ENCODE assay signal across 8 cellular contexts in genomic region chr14:90758959-90759358, GRCh38. TPM values are rescaled to one million over a fixed set of nuclear protein-coding genes. Genes with fewer than 3 reads are reported as not detected.
DNase-seq lines count a peak whose midpoint lies in the region; ATAC-seq, FAIRE-seq and TF ChIP-seq lines count a peak whose summit lies in the region.

No MANE protein-coding gene starts in this region.

- WGBS in mammary epithelial cell (ENCODE audit: low coverage, missing lambda C conversion rate), result 15% methylated on average over 9 of the region's 13 CpGs
- 80% methylated on average over 13 of the region's 13 CpGs for WGBS in HepG2 (ENCODE audit: low lambda C conversion rate)

- CTCF ChIA-PET in mammary epithelial cell (lab: Charles Lee; ENCODE audit: low non-redundant PET) (interaction anchor here (0.6 to 0.7 kb wide), 2 partner anchors 65 to 394 kb away, joined by 3 to 4 read pairs; no protein-coding TSS in a partner anchor), HepG2 (lab: Yijun Ruan, JAX; ENCODE audit: low intra/inter-chr PET ratio, low total read pairs) (interaction anchor here (1.3 kb wide), 1 partner anchor 360 kb away, joined by 11 read pairs; no protein-coding TSS in a partner anchor)

- no peaks in the 10 kb centered on the region for H3K27me3 ChIP-seq in DND-41 (ENCODE audit: insufficient read depth, low read length, poor library complexity)
- H3K27me3 ChIP-seq in mammary epithelial cell (ENCODE audit: insufficient read depth, low read length), result no peaks in the 10 kb centered on the region
- no peaks in the 10 kb centered on the region for H3K27me3 ChIP-seq in HepG2 (ENCODE audit: control insufficient read depth in 1 of 2, insufficient read depth in 2 of 2, low read length in 2 of 2)

- peak overlapping the region; percentile 70 for H3K9ac ChIP-seq in DND-41 (ENCODE audit: low read depth, low read length)
- peak overlapping the region; percentile 67 for H3K9ac ChIP-seq in mammary epithelial cell (ENCODE audit: insufficient read depth, low read length)
- H3K9ac ChIP-seq in HepG2 (ENCODE audit: insufficient read depth, low read depth, low read length), result peak overlapping the region; percentile 93

- H3K4me3 ChIP-seq in DND-41 (ENCODE audit: low read depth in 1 of 2, low read length in 2 of 2) (peak overlapping the region; percentile 29 to 62; a peak in 3 of 4 replicates), mammary epithelial cell (replicated peaks in 1 of 3; ENCODE audit: insufficient read depth in 1 of 3, low read depth in 2 of 3, low read length in 3 of 3) (peak overlapping the region; percentile 44 to 53 (median 45)), HepG2 (replicated peaks in 1 of 3; ENCODE audit: insufficient read depth in 1 of 3, low read depth in 2 of 3, low read length in 3 of 3) (peak overlapping the region; percentile 53 to 85 (median 63); a peak in 5 of 6 replicates)

- dilution Hi-C loops in mammary epithelial cell (cut with HindIII; ENCODE audit: low sequenced_read_pairs), result no loop called here

- DNase-seq in DND-41 (no peak), Kasumi-1 (lab: John Stamatoyannopoulos, UW) (peak; percentile 22 to 34), mammary epithelial cell (no peak), HepG2 (ENCODE audit: low spot score) (no peak), stromal cell of bone marrow (ENCODE audit: low read depth) (peak; percentile 42), NCI-H2196 (lab: John Stamatoyannopoulos, UW; ENCODE audit: unreplicated experiment) (no peak), cerebellum (ENCODE audit: low spot score) (no peak), NCI-H2107 (lab: John Stamatoyannopoulos, UW) (no peak)

- in situ Hi-C loops in mammary epithelial cell (cut with MboI; ENCODE audit: low sequenced_read_pairs in 2 of 2) (no loop called here), HepG2 (cut with HindIII; ENCODE audit: extremely low pct_ligation_motif_present, low pct_unique_long_range_greater_than_20kb) (no loop called here)

- H3K27ac ChIP-seq in DND-41 (ENCODE audit: low read length) (peak overlapping the region; percentile 71), mammary epithelial cell (ENCODE audit: insufficient read depth, low read depth, low read length) (peak overlapping the region; percentile 55), HepG2 (ENCODE audit: extremely low read length, insufficient read depth, low read length) (peak overlapping the region; percentile 59)

- TF ChIP-seq CTCF in DND-41 (IDR thresholded peaks at IDR 0.05; ENCODE audit: borderline replicate concordance, extremely low read depth, low read length, poor library complexity, severe bottlenecking) (no peak), mammary epithelial cell (conservative IDR thresholded peaks at IDR 0.05 in 1 of 2, IDR thresholded peaks at IDR 0.05 in 1 of 2; ENCODE audit: extremely low read depth in 1 of 2, insufficient read depth in 1 of 2, low read depth in 1 of 2, low read length in 2 of 2) (no peak), HepG2 (CRISPR knock-in tag; IDR thresholded peaks at IDR 0.05) (no peak)

- peaks cover 18% of the 10 kb centered on the region for H3K4me1 ChIP-seq in DND-41 (ENCODE audit: insufficient read depth, low read length)
- peaks cover 7% of the 10 kb centered on the region for H3K4me1 ChIP-seq in mammary epithelial cell (ENCODE audit: insufficient read depth, low read length)
- H3K4me1 ChIP-seq in HepG2 (ENCODE audit: insufficient read depth, low read length), result peaks cover 15% of the 10 kb centered on the region

- H2AFZ ChIP-seq in DND-41 (ENCODE audit: low read depth, low read length) (peak overlapping the region; percentile 98), mammary epithelial cell (ENCODE audit: low read depth, low read length) (peak overlapping the region; percentile 99), HepG2 (ENCODE audit: low read length) (peak overlapping the region; percentile 84)

- TF ChIP-seq POLR2A in HepG2 (IDR thresholded peaks at IDR 0.05; ENCODE audit: insufficient read depth in 1 of 2, low read depth in 2 of 2, low read length in 2 of 2), result no peak

- no peak for TF ChIP-seq EP300 in HepG2 (IDR thresholded peaks at IDR 0.05; ENCODE audit: low read depth in 2 of 2, low read length in 2 of 2)
- TF ChIP-seq EP300 in HepG2 (CRISPR knock-in tag; IDR thresholded peaks at IDR 0.05; ENCODE audit: borderline replicate concordance), result no peak

- BruUV-seq in mammary epithelial cell (replicated peaks; lab: Mats Ljungman, UMichigan), result no TSS peak
- TSS peak; percentile 84 for BruUV-seq in HepG2 (replicated peaks; lab: Mats Ljungman, UMichigan)

- FAIRE-seq in HepG2 (lab: Jason Lieb, UNC), result no peak

- POLR2A ChIA-PET in HepG2 (lab: Yijun Ruan, JAX), result interaction anchor here (1.2 to 1.5 kb wide), 2 partner anchors 245 to 414 kb away, joined by 3 to 4 read pairs; no protein-coding TSS in a partner anchor

- ATAC-seq in DND-41 (ENCODE audit: insufficient read depth, low read depth), result no peak
- ATAC-seq in HepG2, result peak; percentile 12; the same call in 2 of the 3 replicates

- no peaks in the 10 kb centered on the region for H3K79me2 ChIP-seq in DND-41 (ENCODE audit: insufficient read depth, low read length)
- H3K79me2 ChIP-seq in mammary epithelial cell (ENCODE audit: insufficient read depth, low read length), result no peaks in the 10 kb centered on the region
- H3K79me2 ChIP-seq in HepG2 (ENCODE audit: insufficient read depth, low read length), result no peaks in the 10 kb centered on the region

- H3K4me2 ChIP-seq in DND-41 (ENCODE audit: insufficient read depth, low read length) (peak overlapping the region; percentile 88), mammary epithelial cell (ENCODE audit: insufficient read depth, low read depth, low read length) (peak overlapping the region; percentile 87), HepG2 (ENCODE audit: low read depth, low read length) (peak overlapping the region; percentile 100)

- intact Hi-C loops in mammary epithelial cell (cut with micrococcal nuclease), result loop anchor here (1.0 kb wide), 2 partner anchors 360 to 458 kb away; no protein-coding TSS in a partner anchor
- intact Hi-C loops in HepG2 (cut with micrococcal nuclease; ENCODE audit: unreplicated experiment), result loop anchor here (5.0 kb wide), 2 partner anchors 362 to 457 kb away; partner anchors contain the start of gene CALM1

- H4K20me1 ChIP-seq in DND-41 (ENCODE audit: insufficient read depth, low read length), result no peaks in the 10 kb centered on the region
- no peaks in the 10 kb centered on the region for H4K20me1 ChIP-seq in mammary epithelial cell (ENCODE audit: insufficient read depth, low read length)
- no peaks in the 10 kb centered on the region for H4K20me1 ChIP-seq in HepG2 (ENCODE audit: insufficient read depth, low read length)

- peaks cover 14% of the 10 kb centered on the region for H3K9me3 ChIP-seq in DND-41 (ENCODE audit: insufficient read depth, low read length, severe bottlenecking)
- peaks cover 3% of the 10 kb centered on the region for H3K9me3 ChIP-seq in mammary epithelial cell (replicated peaks; ENCODE audit: insufficient read depth, low read length)
- H3K9me3 ChIP-seq in HepG2 (ENCODE audit: low read length), result peaks cover 4% of the 10 kb centered on the region; the same call in 1 of the 2 replicates

- no peak for TF ChIP-seq RAD21 in HepG2 (CRISPR knock-in tag; IDR thresholded peaks at IDR 0.05)

- no peaks in the 10 kb centered on the region for H3K36me3 ChIP-seq in DND-41 (ENCODE audit: insufficient read depth, low read length)
- no peaks in the 10 kb centered on the region for H3K36me3 ChIP-seq in mammary epithelial cell (ENCODE audit: insufficient read depth, low read length)
- no peaks in the 10 kb centered on the region for H3K36me3 ChIP-seq in HepG2 (replicated peaks in 1 of 2; ENCODE audit: control insufficient read depth in 1 of 2, insufficient read depth in 2 of 2, low read length in 2 of 2)

TF ChIP-seq in HepG2, 621 proteins besides CTCF, POLR2A, EP300 and RAD21 (continues in another document):
- 0 out of 2 replicates have a peak, but pooled peaks have one; percentile 26 for TF ChIP-seq SNAPC5 (CRISPR knock-in tag; IDR thresholded peaks at IDR 0.05; ENCODE audit: borderline replicate concordance)
- no peak for TF ChIP-seq HOXA5 (CRISPR knock-in tag; IDR thresholded peaks at IDR 0.05)
- TF ChIP-seq ZNF775 (CRISPR knock-in tag; IDR thresholded peaks at IDR 0.05; ENCODE audit: borderline replicate concordance), result no peak
- no peak for TF ChIP-seq SMAD3 (CRISPR knock-in tag; IDR thresholded peaks at IDR 0.05)
- no peak for TF ChIP-seq ZNF607 (CRISPR knock-in tag; IDR thresholded peaks at IDR 0.05; ENCODE audit: borderline replicate concordance)
- TF ChIP-seq DNMT1 (CRISPR knock-in tag; IDR thresholded peaks at IDR 0.05), result no peak
- no peak for TF ChIP-seq ZNF446 (CRISPR knock-in tag; IDR thresholded peaks at IDR 0.05)
- no peak for TF ChIP-seq ZFP36L1 (CRISPR knock-in tag; IDR thresholded peaks at IDR 0.05)
- TF ChIP-seq ZNF10 (CRISPR knock-in tag; IDR thresholded peaks at IDR 0.05; ENCODE audit: borderline replicate concordance, low read depth), result no peak

RNA-seq across cellular contexts. Expression of gene TTC7B, which starts 57.3 kb away (rescaled TPM):
- total RNA-seq in mammary epithelial cell, result 10 to 100 TPM; 15.2 to 29.3 TPM
- 23.0 TPM for polyA plus RNA-seq in mammary epithelial cell
- 119 TPM for polyA minus RNA-seq in mammary epithelial cell
- total RNA-seq in HepG2 (2016; rRNA removed; fragmentation: Illumina TruSeq; extraction: Trizol), result 1.3 and 2.4 TPM in 2 replicates
- 2.6 and 3.2 TPM in 2 replicates for total RNA-seq in HepG2 (2016; cell fraction: cytosol; rRNA removed; fragmentation: Illumina TruSeq; extraction: Trizol; ENCODE audit: low read depth)
- 2.0 TPM in 2 replicates for total RNA-seq in HepG2 (2016; cell fraction: insoluble cytoplasmic fraction; rRNA removed; fragmentation: Illumina TruSeq; extraction: Trizol)
- total RNA-seq in HepG2 (2016; cell fraction: membrane; rRNA removed; fragmentation: Illumina TruSeq; extraction: Trizol), result 7.9 and 8.4 TPM in 2 replicates
- 1.1 and 2.2 TPM in 2 replicates for total RNA-seq in HepG2 (2016; cell fraction: nucleus; rRNA removed; fragmentation: Illumina TruSeq; extraction: Trizol)
- 3.2 and 4.5 TPM in 2 replicates for polyA plus RNA-seq in HepG2 (2011; rRNA removed)
- polyA plus RNA-seq in HepG2 (2011; cell fraction: cytosol; rRNA removed), result 2.5 and 3.9 TPM in 2 replicates
- 2.6 and 2.8 TPM in 2 replicates for polyA plus RNA-seq in HepG2 (2011; cell fraction: nucleus; rRNA removed)
- 3.0 and 5.4 TPM in 2 replicates for polyA plus RNA-seq in HepG2 (2012)
- 4.6 and 7.5 TPM in 2 replicates for polyA plus RNA-seq in HepG2 (2016; cell fraction: cytosol; fragmentation: Illumina TruSeq; extraction: Trizol; ENCODE audit: low read depth)
- 3.9 and 4.3 TPM in 2 replicates for polyA plus RNA-seq in HepG2 (2016; cell fraction: insoluble cytoplasmic fraction; fragmentation: Illumina TruSeq; extraction: Trizol; ENCODE audit: low read depth)
- 8.4 and 12.0 TPM in 2 replicates for polyA plus RNA-seq in HepG2 (2016; cell fraction: membrane; fragmentation: Illumina TruSeq; extraction: Trizol; ENCODE audit: low read depth)
- 3.6 and 5.4 TPM in 2 replicates for polyA plus RNA-seq in HepG2 (2016; cell fraction: nucleus; fragmentation: Illumina TruSeq; extraction: Trizol; ENCODE audit: insufficient read depth, low read depth)
- polyA minus RNA-seq in HepG2 (2011; rRNA and poly(A)+ RNA removed; ENCODE audit: low replicate concordance), result 6.2 and 22.2 TPM in 2 replicates
- polyA minus RNA-seq in HepG2 (2011; cell fraction: cytosol; rRNA and poly(A)+ RNA removed), result 4.2 and 9.8 TPM in 2 replicates
- 1.8 and 3.2 TPM in 2 replicates for polyA minus RNA-seq in HepG2 (2011; cell fraction: nucleus; rRNA and poly(A)+ RNA removed)
- total RNA-seq in cerebellum, result 26.3 TPM

Comparison
In these comparisons a context has a peak if more than half of its experiments do, and no peak if none do; other contexts are left out.
1. DNase-seq: peak in Kasumi-1 (2 of 2) and stromal cell of bone marrow (single experiment); none in DND-41 (single experiment), mammary epithelial cell (single experiment), HepG2 (single experiment), NCI-H2196 (single experiment), cerebellum (single experiment) and NCI-H2107 (single experiment).
2. Peak in every context shown above with its lines, with median percentiles within 50 percentile points of each other: H2AFZ ChIP-seq, H3K27ac ChIP-seq, H3K4me2 ChIP-seq, H3K4me3 ChIP-seq and H3K9ac ChIP-seq.